ENCODE assay signal across 17 cellular contexts in the genomic region with DNA sequence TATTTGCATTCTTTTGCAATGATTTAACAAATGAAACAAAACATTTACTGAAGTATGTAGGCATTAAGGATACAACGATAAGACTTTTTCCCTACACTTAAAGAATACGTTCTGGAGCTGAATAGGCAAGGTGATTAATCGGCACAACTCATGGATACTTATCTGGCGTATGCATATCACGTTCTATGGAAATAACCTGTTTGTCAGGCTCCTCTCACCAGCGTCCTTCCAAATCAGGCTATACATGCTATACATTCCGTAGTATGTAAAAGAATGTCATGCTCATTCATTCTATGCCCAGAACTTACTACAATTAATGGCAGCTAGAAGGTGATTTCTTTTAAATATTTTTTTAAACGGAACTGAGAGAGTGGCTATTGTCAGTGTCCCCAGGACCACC. TPM values are rescaled to one million over a fixed set of nuclear protein-coding genes. Genes with fewer than 3 reads are reported as not detected.
DNase-seq lines count a peak whose midpoint lies in the region; ATAC-seq and TF ChIP-seq lines count a peak whose summit lies in the region.
"Had no signal": no experiment of that assay in that cellular context is flagged by ENCODE, and none has a peak within 500 bp of the region (broad histone marks: within the 10 kb centered on the region; RNA-seq: fewer than 3 reads in every experiment).

No MANE protein-coding gene starts in this region.

- H3K36me3 Mint-ChIP-seq in Calu3 (ENCODE audit: insufficient read depth, unreplicated experiment): peaks cover 5% of the 10 kb centered on the region
- H3K36me3 Mint-ChIP-seq in progenitor cell of endocrine pancreas (ENCODE audit: insufficient read depth): no peaks in the 10 kb centered on the region
- H3K36me3 Mint-ChIP-seq in stimulated activated effector memory CD8-positive, alpha-beta T cell treated with anti-CD3 and anti-CD28 coated beads, Interleukin-12 subunit alpha, Interleukin-12 subunit beta, amount 100 ng/mL, for 72 hours: no peaks in the 10 kb centered on the region
- H3K36me3 Mint-ChIP-seq: CD4-positive, alpha-beta memory T cell had no signal

- BruUV-seq in Calu3 (replicated peaks; lab: Mats Ljungman, UMichigan): no TSS peak

- DNase-seq in Calu3 (no peak), epithelial cell of esophagus (ENCODE audit: low read depth) (peak; percentile 53), progenitor cell of endocrine pancreas (ENCODE audit: low spot score, unreplicated experiment) (no peak), SHP77 (lab: John Stamatoyannopoulos, UW) (no peak)
- DNase-seq in stimulated activated effector memory CD8-positive, alpha-beta T cell treated with anti-CD3 and anti-CD28 coated beads, Interleukin-12 subunit alpha, Interleukin-12 subunit beta, amount 100 ng/mL, for 72 hours (ENCODE audit: low spot score in 2 of 2): no peak
- no peak for DNase-seq in effector CD4-positive, alpha-beta T cell
- DNase-seq: 8988T; C1 segment of cervical spinal cord; CD4-positive, alpha-beta memory T cell; COR-L47; DMS153; DND-41; H9; HFFc6 had no signal

- CTCF ChIA-PET in Calu3 (lab: Charles Lee): interaction anchor here (1.4 kb wide), 1 partner anchor 121 kb away, joined by 3 read pairs; no protein-coding TSS in a partner anchor

- TF ChIP-seq CTCF in Calu3 (IDR thresholded peaks at IDR 0.05; ENCODE audit: unreplicated experiment) (no peak), epithelial cell of esophagus (IDR thresholded peaks at IDR 0.05; ENCODE audit: insufficient read depth, low read depth, low read length, missing control alignments) (no peak), progenitor cell of endocrine pancreas (IDR thresholded peaks at IDR 0.05; ENCODE audit: unreplicated experiment) (no peak)

- H3K27me3 Mint-ChIP-seq in Calu3 (ENCODE audit: unreplicated experiment): no peaks in the 10 kb centered on the region
- no peaks in the 10 kb centered on the region for H3K27me3 Mint-ChIP-seq in progenitor cell of endocrine pancreas

- H3K9me3 Mint-ChIP-seq in Calu3 (ENCODE audit: low read depth, unreplicated experiment) (peaks cover 3% of the 10 kb centered on the region), progenitor cell of endocrine pancreas (ENCODE audit: low read depth) (peaks cover 23% of the 10 kb centered on the region)
- no peaks in the 10 kb centered on the region for H3K9me3 Mint-ChIP-seq in stimulated activated effector memory CD8-positive, alpha-beta T cell treated with anti-CD3 and anti-CD28 coated beads, Interleukin-12 subunit alpha, Interleukin-12 subunit beta, amount 100 ng/mL, for 72 hours
- H3K9me3 Mint-ChIP-seq: GM23338, HFFc6 had no signal

- no peak for ATAC-seq in stimulated activated effector memory CD8-positive, alpha-beta T cell treated with anti-CD3 and anti-CD28 coated beads, Interleukin-12 subunit alpha, Interleukin-12 subunit beta, amount 100 ng/mL, for 72 hours
- ATAC-seq: GM23338 had no signal

- H3K4me3 Mint-ChIP-seq in Calu3 (ENCODE audit: low read depth, unreplicated experiment) (peak overlapping the region; percentile 4), progenitor cell of endocrine pancreas (ENCODE audit: low read depth) (no peak overlapping the region)
- H3K4me3 Mint-ChIP-seq in stimulated activated effector memory CD8-positive, alpha-beta T cell treated with anti-CD3 and anti-CD28 coated beads, Interleukin-12 subunit alpha, Interleukin-12 subunit beta, amount 100 ng/mL, for 72 hours: no peak overlapping the region
- H3K4me3 Mint-ChIP-seq: GM23338, H9, HFFc6 had no signal

- H3K27ac Mint-ChIP-seq in Calu3 (ENCODE audit: unreplicated experiment) (peak overlapping the region; percentile 86), progenitor cell of endocrine pancreas (peak overlapping the region; percentile 55)
- no peak overlapping the region for H3K27ac Mint-ChIP-seq in stimulated activated effector memory CD8-positive, alpha-beta T cell treated with anti-CD3 and anti-CD28 coated beads, Interleukin-12 subunit alpha, Interleukin-12 subunit beta, amount 100 ng/mL, for 72 hours
- H3K27ac Mint-ChIP-seq: CD4-positive, alpha-beta memory T cell; GM23338; H9; HFFc6 had no signal

- no peak overlapping the region for H3K4me3 ChIP-seq in epithelial cell of esophagus (ENCODE audit: low read length)
- H3K4me3 ChIP-seq: GM23338 had no signal

- intact Hi-C loops in Calu3 (cut with micrococcal nuclease; ENCODE audit: unreplicated experiment): no loop called here

- H3K4me1 Mint-ChIP-seq in Calu3 (ENCODE audit: low read depth, unreplicated experiment) (peaks cover 19% of the 10 kb centered on the region), progenitor cell of endocrine pancreas (ENCODE audit: low read depth) (peaks cover 5% of the 10 kb centered on the region)
- no peaks in the 10 kb centered on the region for H3K4me1 Mint-ChIP-seq in stimulated activated effector memory CD8-positive, alpha-beta T cell treated with anti-CD3 and anti-CD28 coated beads, Interleukin-12 subunit alpha, Interleukin-12 subunit beta, amount 100 ng/mL, for 72 hours
- H3K4me1 Mint-ChIP-seq: CD4-positive, alpha-beta memory T cell; GM23338 had no signal

RNA-seq across cellular contexts. Expression of a gene that starts 25.6 kb away (rescaled TPM):
- total RNA-seq in Calu3 (2022): 1.7 and 2.1 TPM in 2 replicates
- total RNA-seq in progenitor cell of endocrine pancreas: 3.0 and 4.1 TPM in 2 replicates

RNA-seq across cellular contexts. Expression of a gene that starts 57.9 kb away (rescaled TPM):
- total RNA-seq in Calu3 (2022): not detected in 2 replicates
- 0.29 and 0.34 TPM in 2 replicates for total RNA-seq in progenitor cell of endocrine pancreas
- total RNA-seq: A673; CD4-positive, alpha-beta memory T cell; H4; HFFc6 had no signal
